ENCODE assay signal across 11 cellular contexts in genomic region chr20:50284811-50285375, GRCh38.
A peak's percentile ranks its signal among the peaks of the same experiment; 100 is the strongest.
DNase-seq lines count a peak whose midpoint lies in the region; ATAC-seq and TF ChIP-seq lines count a peak whose summit lies in the region.
"Had no signal": no experiment of that assay in that cellular context is flagged by ENCODE, and none has a peak within 500 bp of the region (broad histone marks: within the 10 kb centered on the region; RNA-seq: fewer than 3 reads in every experiment).

No MANE protein-coding gene starts in this region.

- peak; percentile 20 for DNase-seq in DMS 273 (lab: John Stamatoyannopoulos, UW; ENCODE audit: unreplicated experiment)
- DNase-seq in DMS 273 treated with DMSO at 0.1 percent for 48 hours (lab: John Stamatoyannopoulos, UW), result no peak
- no peak for DNase-seq in brain microvascular endothelial cell
- no peak for DNase-seq in lung (ENCODE audit: low spot score)
- DNase-seq in thoracic aorta (ENCODE audit: low spot score), result no peak
- DNase-seq in Kasumi-1 (lab: John Stamatoyannopoulos, UW), result no peak
- no peak for DNase-seq in mesothelial cell of epicardium (ENCODE audit: low spot score in 2 of 2, unreplicated experiment in 2 of 2)
- DNase-seq in NCI-H345 treated with DMSO at 0.1 percent for 48 hours (lab: John Stamatoyannopoulos, UW; ENCODE audit: unreplicated experiment), result no peak
- DNase-seq: NCI-H510A treated with DMSO at 0.1 percent for 48 hours had no signal

- 76 to 83% methylated on average over 10 of the region's 10 CpGs for WGBS in lung, 2 donors

- no peak overlapping the region for H3K27ac Mint-ChIP-seq in mesothelial cell of epicardium

- H3K9me3 Mint-ChIP-seq in mesothelial cell of epicardium, result no peaks in the 10 kb centered on the region
- H3K9me3 Mint-ChIP-seq: central memory CD8-positive, alpha-beta T cell had no signal

- TF ChIP-seq CTCF in brain microvascular endothelial cell (IDR thresholded peaks at IDR 0.05; ENCODE audit: low read depth, low read length, missing control alignments) (no peak), lung (IDR thresholded peaks at IDR 0.05; ENCODE audit: control extremely low read depth, extremely low read depth) (no peak), thoracic aorta (IDR thresholded peaks at IDR 0.05) (no peak), mesothelial cell of epicardium (IDR thresholded peaks at IDR 0.05; ENCODE audit: unreplicated experiment) (no peak)

- H3K27me3 Mint-ChIP-seq in mesothelial cell of epicardium (ENCODE audit: low read depth), result peaks cover 1% of the 10 kb centered on the region

- no peak overlapping the region for H3K4me3 ChIP-seq in brain microvascular endothelial cell (ENCODE audit: low read depth, low read length)
- H3K4me3 ChIP-seq in lung, result no peak overlapping the region
- H3K4me3 ChIP-seq in thoracic aorta, result no peak overlapping the region

- H3K4me1 ChIP-seq in lung (ENCODE audit: control insufficient read depth in 2 of 2, insufficient read depth in 2 of 2, low read length in 2 of 2), result peaks cover 0 to 7% of the 10 kb centered on the region in 2 donors
- H3K4me1 ChIP-seq in thoracic aorta (ENCODE audit: control insufficient read depth in 1 of 2, low read depth in 2 of 2), result peaks cover 28 to 42% of the 10 kb centered on the region in 2 donors

- H3K4me1 Mint-ChIP-seq in mesothelial cell of epicardium, result peaks cover 25% of the 10 kb centered on the region

- ATAC-seq in lung (ENCODE audit: insufficient read depth, low FRiP score) (no peak), thoracic aorta (ENCODE audit: insufficient number of reproducible peaks, low FRiP score, low read depth) (no peak)

- H3K27me3 ChIP-seq in brain microvascular endothelial cell (replicated peaks), result no peaks in the 10 kb centered on the region
- no peaks in the 10 kb centered on the region for H3K27me3 ChIP-seq in lung (ENCODE audit: control insufficient read depth, insufficient read depth)
- H3K27me3 ChIP-seq in thoracic aorta (replicated peaks; ENCODE audit: insufficient read depth), result no peaks in the 10 kb centered on the region

- no peaks in the 10 kb centered on the region for H3K36me3 Mint-ChIP-seq in mesothelial cell of epicardium

- no peak overlapping the region for H3K4me3 Mint-ChIP-seq in mesothelial cell of epicardium
- H3K4me3 Mint-ChIP-seq: central memory CD8-positive, alpha-beta T cell had no signal

- H3K9me3 ChIP-seq in lung (ENCODE audit: control insufficient read depth in 2 of 2, insufficient read depth in 1 of 2, low read length in 1 of 2) (no peaks in the 10 kb centered on the region), thoracic aorta (no peaks in the 10 kb centered on the region)

- H3K36me3 ChIP-seq in brain microvascular endothelial cell (replicated peaks) (no peaks in the 10 kb centered on the region), lung (ENCODE audit: control insufficient read depth in 2 of 2, insufficient read depth in 2 of 2, low read length in 2 of 2) (no peaks in the 10 kb centered on the region), thoracic aorta (no peaks in the 10 kb centered on the region)

- in situ Hi-C loops in brain microvascular endothelial cell (cut with HindIII; ENCODE audit: low pct_ligation_motif_present, low sequenced_read_pairs), result loop anchor here (5.0 kb wide), 1 partner anchor 88 kb away; no protein-coding TSS in a partner anchor

- H3K27ac ChIP-seq in brain microvascular endothelial cell (peak overlapping the region; percentile 64), lung (ENCODE audit: low read depth in 1 of 2, low read length in 1 of 2) (peak overlapping the region; percentile 21 to 80), thoracic aorta (peak overlapping the region; percentile 48 to 80)
- H3K27ac ChIP-seq: 22Rv1 had no signal
